In the genomic region with DNA sequence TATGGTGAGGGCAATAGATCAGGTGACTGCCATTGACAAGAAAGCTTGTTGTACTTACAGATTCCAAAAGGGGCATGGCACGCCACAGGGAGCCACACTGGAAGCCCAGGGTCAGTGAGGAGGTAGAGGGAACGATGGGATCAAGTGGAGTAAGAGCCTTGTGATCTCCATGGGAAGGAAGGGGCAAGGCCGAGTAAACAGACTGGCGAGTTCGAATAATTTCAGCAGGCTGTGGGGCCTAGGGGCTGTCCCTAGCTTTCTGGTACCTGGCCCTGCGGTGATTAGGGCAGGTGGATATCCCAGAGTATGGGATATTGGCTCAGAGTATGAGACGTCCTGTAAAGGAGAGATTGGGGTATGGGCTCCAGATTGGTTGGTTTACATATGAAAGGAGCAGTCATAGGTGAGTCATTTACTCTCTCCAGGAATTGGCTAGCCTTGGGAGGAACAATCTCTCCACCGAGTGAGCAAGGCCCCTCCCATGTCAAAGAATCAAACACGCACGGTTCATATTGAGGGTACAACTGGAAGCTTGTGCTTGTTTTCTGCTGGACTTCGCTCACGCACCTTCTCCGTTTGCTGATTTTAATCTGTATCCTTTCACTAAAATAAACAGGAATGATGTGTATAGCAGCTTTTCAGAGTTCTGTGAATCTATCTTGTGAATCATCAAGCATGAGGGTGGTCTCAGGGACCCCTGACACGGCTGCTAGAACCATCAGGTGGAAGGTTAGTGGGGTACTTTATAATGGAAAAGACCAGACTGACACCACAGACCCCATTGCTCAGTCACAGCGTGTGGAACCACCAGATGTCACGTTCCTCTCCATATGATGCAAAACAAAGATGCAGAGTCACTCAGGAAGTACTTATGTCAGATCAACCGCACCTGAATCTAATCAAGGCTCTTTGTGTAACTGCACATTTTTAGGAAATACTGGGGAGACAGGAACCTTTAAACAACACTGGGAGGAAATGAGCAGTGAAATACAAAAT, we compare ENCODE assay signal across 8 cellular contexts. TPM values are rescaled to one million over a fixed set of nuclear protein-coding genes. Genes with fewer than 3 reads are reported as not detected.
DNase-seq lines count a peak whose midpoint lies in the region; ATAC-seq and TF ChIP-seq lines count a peak whose summit lies in the region.

No MANE protein-coding gene starts in this region.

- H3K4me3 ChIP-seq in left ventricle myocardium inferior, result no peak overlapping the region
- no peak overlapping the region for H3K4me3 ChIP-seq in coronary artery

- peaks cover 8% of the 10 kb centered on the region for H3K9me3 ChIP-seq in left ventricle myocardium inferior (replicated peaks)

- H3K4me1 ChIP-seq in left ventricle myocardium inferior, result peaks cover 59% of the 10 kb centered on the region

- H3K27ac ChIP-seq in left ventricle myocardium inferior (replicated peaks) (peak overlapping the region; percentile 63), coronary artery (peak overlapping the region; percentile 21 to 26)

- TF ChIP-seq CTCF in left ventricle myocardium inferior (IDR thresholded peaks at IDR 0.05; ENCODE audit: borderline replicate concordance) (no peak), coronary artery (IDR thresholded peaks at IDR 0.05) (no peak)

- ATAC-seq in Right ventricle myocardium inferior (no peak), HG02763 (IDR thresholded peaks at IDR 0.05; ENCODE audit: unreplicated experiment) (no peak), HG03159 (IDR thresholded peaks at IDR 0.05; ENCODE audit: unreplicated experiment) (no peak)
- ATAC-seq in stimulated activated naive CD8-positive, alpha-beta T cell treated with anti-CD3 and anti-CD28 coated beads, Interleukin-15, Interleukin-2, amounts not matched to agents 100 U/mL and 50 U/mL, for 24 hours, result peak; percentile 73

- DNase-seq in left ventricle myocardium inferior (no peak), Right ventricle myocardium inferior (ENCODE audit: missing footprints) (no peak), NOMO-1 treated with DMSO at 0.1 percent for 48 hours (lab: John Stamatoyannopoulos, UW; ENCODE audit: unreplicated experiment) (peak; percentile 86), coronary artery (ENCODE audit: low spot score) (no peak)
- DNase-seq in stimulated activated naive CD8-positive, alpha-beta T cell treated with anti-CD3 and anti-CD28 coated beads, Interleukin-15, Interleukin-2, amounts not matched to agents 100 U/mL and 50 U/mL, for 24 hours, result no peak
- DNase-seq in stimulated activated CD8-positive, alpha-beta memory T cell treated with anti-CD3 and anti-CD28 coated beads, Interleukin-4, amount 100 ng/mL, for 48 hours, result no peak

- intact Hi-C loops in left ventricle myocardium inferior (cut with micrococcal nuclease) (no loop called here), Right ventricle myocardium inferior (cut with DNase I) (no loop called here)

- H3K27me3 ChIP-seq in left ventricle myocardium inferior (ENCODE audit: low read depth), result no peaks in the 10 kb centered on the region

- H3K36me3 ChIP-seq in left ventricle myocardium inferior, result peaks cover 33% of the 10 kb centered on the region

RNA-seq across cellular contexts. Expression of gene GABARAPL2, which starts 27.9 kb away (rescaled TPM):
- total RNA-seq in left ventricle myocardium inferior (280 TPM), Right ventricle myocardium inferior (231 TPM)

RNA-seq across cellular contexts. Expression of gene ADAT1, which starts 29.0 kb away (rescaled TPM):
- 28.4 TPM for total RNA-seq in left ventricle myocardium inferior
- 19.5 TPM for total RNA-seq in Right ventricle myocardium inferior

RNA-seq across cellular contexts. Expression of gene TMEM231, which starts 38.1 kb away (rescaled TPM):
- 6.6 TPM for total RNA-seq in left ventricle myocardium inferior
- total RNA-seq in Right ventricle myocardium inferior, result 4.4 TPM

RNA-seq across cellular contexts. Expression of gene KARS1, which starts 53.3 kb away (rescaled TPM):
- total RNA-seq in left ventricle myocardium inferior (127 TPM), Right ventricle myocardium inferior (145 TPM)

RNA-seq across cellular contexts. Expression of gene TERF2IP, which starts 53.5 kb away (rescaled TPM):
- 60.1 TPM for total RNA-seq in left ventricle myocardium inferior
- 51.7 TPM for total RNA-seq in Right ventricle myocardium inferior
